ENCODE assay signal across 8 cellular contexts in the genomic region with DNA sequence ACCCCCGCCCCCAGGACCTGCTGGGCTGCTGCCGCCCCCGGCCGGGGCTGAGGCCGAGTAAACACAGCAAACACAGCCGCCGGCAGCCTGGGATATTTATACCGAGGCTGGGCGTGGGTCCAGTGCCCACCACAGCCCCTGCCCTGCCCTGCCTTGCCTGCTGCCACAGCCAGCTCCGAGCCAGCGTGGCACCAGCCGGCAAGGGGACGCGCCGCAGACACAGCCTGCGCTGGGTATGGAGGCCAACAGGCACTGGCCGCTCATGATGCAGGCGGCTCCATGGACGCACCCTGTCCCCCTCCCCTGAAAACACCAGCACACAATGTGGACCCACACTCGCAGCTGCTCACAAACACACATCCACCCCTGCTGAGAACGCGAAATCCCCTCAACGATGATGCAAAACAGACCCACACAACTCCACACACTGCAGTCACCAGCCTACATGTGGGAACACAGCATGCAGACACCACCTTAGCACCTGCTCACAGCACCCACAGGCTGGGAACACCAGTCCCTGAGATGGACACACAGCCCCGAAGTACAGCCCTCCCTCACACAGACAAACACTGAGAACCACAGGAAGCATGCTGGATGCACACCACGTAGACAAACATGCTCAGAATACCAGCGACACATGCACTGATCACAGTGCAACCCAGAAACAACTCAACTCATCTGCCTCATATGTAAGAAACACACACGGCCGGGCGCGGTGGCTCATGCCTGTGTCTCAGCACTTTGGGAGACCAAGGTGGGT. TPM values are rescaled to one million over a fixed set of nuclear protein-coding genes. Genes with fewer than 3 reads are reported as not detected.
A peak's percentile ranks its signal among the peaks of the same experiment; 100 is the strongest.
DNase-seq lines count a peak whose midpoint lies in the region; ATAC-seq, FAIRE-seq and TF ChIP-seq lines count a peak whose summit lies in the region.

No MANE protein-coding gene starts in this region.

- TF ChIP-seq POLR2A in body of pancreas (IDR thresholded peaks at IDR 0.05), result peak in 2 of 3 donors; percentile 0 to 16
- TF ChIP-seq POLR2A in stomach (IDR thresholded peaks at IDR 0.05), result no peak

- 29 to 33% methylated on average over 17 to 19 of the region's 30 CpGs for WGBS in body of pancreas, 2 donors
- WGBS in stomach, 5 donors, result 15 to 51% (median 19%) methylated on average over 10 to 30 of the region's 30 CpGs

- no peak for TF ChIP-seq EP300 in stomach (IDR thresholded peaks at IDR 0.05)

- H3K4me3 ChIP-seq in HUES6 (ENCODE audit: low read depth, low read length) (peak overlapping the region; percentile 58), body of pancreas (no peak overlapping the region), kidney (ENCODE audit: low read length in 2 of 2) (peak overlapping the region; percentile 12 to 32), stomach (peak overlapping the region; percentile 29 to 42 (median 36))

- H3K27ac ChIP-seq in HUES6 (ENCODE audit: low read depth, low read length) (peak overlapping the region; percentile 87; the same call in 1 of the 2 replicates), body of pancreas (peak overlapping the region; percentile 44 to 75 (median 60)), kidney (ENCODE audit: low read depth in 2 of 2, low read length in 2 of 2) (peak overlapping the region; percentile 63 to 65), stomach (peak overlapping the region; percentile 71 to 91 (median 87))

- intact Hi-C loops in body of pancreas (cut with DNase I), result loop anchor here (10.0 kb wide), 1 partner anchor 109 kb away; a partner anchor contains a TSS
- intact Hi-C loops in kidney (cut with DNase I), result no loop called here
- intact Hi-C loops in stomach (cut with DNase I; ENCODE audit: low total_unique reads), result no loop called here

- peak overlapping the region; percentile 85 for H3K9ac ChIP-seq in HUES6 (ENCODE audit: low read length)
- peak overlapping the region in 1 of 2 donors; percentile 51 for H3K9ac ChIP-seq in kidney (ENCODE audit: low read length in 2 of 2)

- DNase-seq in DMS53 (lab: John Stamatoyannopoulos, UW), result peak; percentile 87
- peak in 2 of 4 donors; percentile 41 to 44 for DNase-seq in body of pancreas
- DNase-seq in kidney, result no peak
- DNase-seq in stomach, result no peak
- no peak for DNase-seq in effector CD4-positive, alpha-beta T cell
- no peak for DNase-seq in NCI-H748 treated with DMSO at 0.1 percent for 48 hours (lab: John Stamatoyannopoulos, UW)

- no peak for TF ChIP-seq CTCF in body of pancreas (IDR thresholded peaks at IDR 0.05)
- no peak for TF ChIP-seq CTCF in kidney (IDR thresholded peaks at IDR 0.05; ENCODE audit: borderline replicate concordance, extremely low read depth, insufficient read depth)
- no peak for TF ChIP-seq CTCF in stomach (IDR thresholded peaks at IDR 0.05)

- H3K27me3 ChIP-seq in HUES6 (ENCODE audit: control insufficient read depth, insufficient read depth, low read length) (no peaks in the 10 kb centered on the region), body of pancreas (no peaks in the 10 kb centered on the region), stomach (no peaks in the 10 kb centered on the region)

- H3K36me3 ChIP-seq in HUES6 (ENCODE audit: control insufficient read depth, insufficient read depth, low read length), result peaks cover 21% of the 10 kb centered on the region
- no peaks in the 10 kb centered on the region for H3K36me3 ChIP-seq in body of pancreas (replicated peaks in 1 of 2; ENCODE audit: insufficient read depth in 1 of 2, low read depth in 2 of 2)
- no peaks in the 10 kb centered on the region for H3K36me3 ChIP-seq in kidney (ENCODE audit: control insufficient read depth in 1 of 2, insufficient read depth in 2 of 2, low read length in 2 of 2)
- peaks cover 9 to 45% (median 36%) of the 10 kb centered on the region in 4 donors for H3K36me3 ChIP-seq in stomach

- H3K9me3 ChIP-seq in HUES6 (ENCODE audit: control insufficient read depth, insufficient read depth, low read depth, low read length) (no peaks in the 10 kb centered on the region), body of pancreas (no peaks in the 10 kb centered on the region), kidney (ENCODE audit: control insufficient read depth in 1 of 2, low read length in 2 of 2) (no peaks in the 10 kb centered on the region), stomach (no peaks in the 10 kb centered on the region)

- peaks cover 72% of the 10 kb centered on the region for H3K4me1 ChIP-seq in HUES6 (ENCODE audit: control insufficient read depth, insufficient read depth, low read length)
- H3K4me1 ChIP-seq in body of pancreas, result peaks cover 46% of the 10 kb centered on the region
- H3K4me1 ChIP-seq in kidney (ENCODE audit: control insufficient read depth in 1 of 2, insufficient read depth in 1 of 2, low read depth in 1 of 2, low read length in 2 of 2), result peaks cover 35 to 67% of the 10 kb centered on the region in 2 donors
- peaks cover 77 to 98% (median 88%) of the 10 kb centered on the region in 4 donors for H3K4me1 ChIP-seq in stomach

- ATAC-seq in body of pancreas (no peak), HG03521 (IDR thresholded peaks at IDR 0.05; ENCODE audit: unreplicated experiment) (no peak)

- no peak for FAIRE-seq in kidney (lab: Jason Lieb, UNC)

RNA-seq across cellular contexts. Expression of a gene that starts 16.2 kb away (rescaled TPM):
- total RNA-seq in body of pancreas (10 to 100 TPM; 10.6 to 11.2 TPM), kidney (28.1 TPM), stomach (10 to 100 TPM in 3 of 5 donors, 1 to 10 TPM in 2; 2.2 to 62.6 (median 19.7) TPM)
- polyA plus RNA-seq in kidney (ENCODE audit: insufficient read depth, low read depth, low replicate concordance) (9.8 TPM), stomach (10 to 100 TPM in 2 of 3 donors, 1 to 10 TPM in 1; 9.8 to 13.7 (median 13.0) TPM)

RNA-seq across cellular contexts. Expression of a gene that starts 27.6 kb away (rescaled TPM):
- total RNA-seq in body of pancreas (10 to 100 TPM in 1 of 2 donors, 1 to 10 TPM in 1; 7.8 to 17.1 TPM), kidney (48.0 TPM), stomach (10 to 100 TPM in 3 of 5 donors, 1 to 10 TPM in 2; 1.3 to 54.3 (median 13.6) TPM)
- polyA plus RNA-seq in kidney (ENCODE audit: insufficient read depth, low read depth, low replicate concordance) (19.1 TPM), stomach (10 to 100 TPM; 10.2 to 15.6 (median 15.4) TPM)

RNA-seq across cellular contexts. Expression of a gene that starts 37.8 kb away (rescaled TPM):
- 1 to 10 TPM in 1 of 2 donors, under 1 TPM in 1; 0.52 to 5.3 TPM for total RNA-seq in body of pancreas
- total RNA-seq in kidney, result 12.6 TPM
- 15.7 TPM for polyA plus RNA-seq in kidney (ENCODE audit: insufficient read depth, low read depth, low replicate concordance)
- 10 to 100 TPM in 1 of 5 donors, 1 to 10 TPM in 2, under 1 TPM in 1, not detected in 1; 0.58 to 20.3 (median 5.3) TPM for total RNA-seq in stomach
- 10 to 100 TPM in 2 of 3 donors, 1 to 10 TPM in 1; 9.2 to 17.4 (median 10.7) TPM for polyA plus RNA-seq in stomach

RNA-seq across cellular contexts. Expression of a gene that starts 50.2 kb away (rescaled TPM):
- total RNA-seq in body of pancreas (10 to 100 TPM in 1 of 2 donors, 1 to 10 TPM in 1; 7.5 to 15.5 TPM), kidney (9.5 TPM), stomach (10 to 100 TPM in 2 of 5 donors, 1 to 10 TPM in 3; 2.3 to 76.3 (median 8.2) TPM)
- polyA plus RNA-seq in kidney (ENCODE audit: insufficient read depth, low read depth, low replicate concordance) (24.3 TPM), stomach (10 to 100 TPM; 14.8 to 33.9 (median 22.4) TPM)

Comparison
In these comparisons a context has a peak if more than half of its experiments do, and no peak if none do; other contexts are left out.
1. H3K4me3 ChIP-seq: peak in HUES6 (single experiment), kidney (2 of 2) and stomach (4 of 4); none in body of pancreas (0 of 2).
2. POLR2A ChIP-seq: peak in body of pancreas (2 of 3); none in stomach (0 of 4).
3. Peak in every context shown above with its lines, with median percentiles within 50 percentile points of each other: H3K27ac ChIP-seq.